Comparison of ENCODE assay signal across 13 cellular contexts in genomic region chr17:37356796-37357569, GRCh38. TPM values are rescaled to one million over a fixed set of nuclear protein-coding genes. Genes with fewer than 3 reads are reported as not detected.
DNase-seq lines count a peak whose midpoint lies in the region; ATAC-seq, FAIRE-seq and TF ChIP-seq lines count a peak whose summit lies in the region.
"Not testable (repeated sequence)": the region's sequence is repeated elsewhere in the genome, so short reads cannot be mapped to it uniquely, and the experiment has no call there.
"Had no signal": no experiment of that assay in that cellular context is flagged by ENCODE, and none has a peak within 500 bp of the region (broad histone marks: within the 10 kb centered on the region; RNA-seq: fewer than 3 reads in every experiment).

No MANE protein-coding gene starts in this region.

- peak overlapping the region in 3 of 4 donors; percentile 89 to 91 (median 90) for H3K4me3 Mint-ChIP-seq in CD4-positive, CD25-positive, alpha-beta regulatory T cell
- H3K4me3 Mint-ChIP-seq in activated CD8-positive, alpha-beta memory T cell treated with anti-CD3 and anti-CD28 coated beads, Interleukin-2, amount 10 ng/mL, durations not matched to agents 7 days and 5 days = peak overlapping the region; percentile 96
- H3K4me3 Mint-ChIP-seq in nephron = peak overlapping the region; percentile 94 to 99 (median 97)
- peak overlapping the region; percentile 94 to 97 for H3K4me3 Mint-ChIP-seq in stimulated activated naive CD8-positive, alpha-beta T cell treated with anti-CD3 and anti-CD28 coated beads, Interleukin-15, amount 100 ng/mL, for 72 hours

- peaks cover 10 to 24% (median 16%) of the 10 kb centered on the region in 4 donors for H3K4me1 Mint-ChIP-seq in CD4-positive, CD25-positive, alpha-beta regulatory T cell
- H3K4me1 Mint-ChIP-seq in activated CD8-positive, alpha-beta memory T cell treated with anti-CD3 and anti-CD28 coated beads, Interleukin-2, amount 10 ng/mL, durations not matched to agents 7 days and 5 days = peaks cover 25% of the 10 kb centered on the region
- H3K4me1 Mint-ChIP-seq in nephron = peaks cover 24% of the 10 kb centered on the region
- H3K4me1 Mint-ChIP-seq in stimulated activated naive CD8-positive, alpha-beta T cell treated with anti-CD3 and anti-CD28 coated beads, Interleukin-15, amount 100 ng/mL, for 72 hours = peaks cover 30% of the 10 kb centered on the region

- peaks cover 26% of the 10 kb centered on the region for H4K20me1 ChIP-seq in PC-3 (ENCODE audit: low read length)

- FAIRE-seq in bronchial epithelial cell (lab: Jason Lieb, UNC) = not testable (repeated sequence)

- H3K27me3 ChIP-seq in CD4-positive, CD25-positive, alpha-beta regulatory T cell (ENCODE audit: control insufficient read depth, insufficient read depth, low read length); PC-3 (ENCODE audit: low read length); bronchial epithelial cell (ENCODE audit: control insufficient read depth, insufficient read depth, low read length); cardiac muscle cell: not testable (repeated sequence)

- H2AFZ ChIP-seq in PC-3 (ENCODE audit: low read length) = not testable (repeated sequence)

- intact Hi-C loops in PC-3 (cut with micrococcal nuclease) = not testable (repeated sequence)

- CTCF ChIA-PET in PC-3 (lab: Charles Lee); activated CD8-positive, alpha-beta memory T cell treated with anti-CD3 and anti-CD28 coated beads, Interleukin-2, amount 10 ng/mL, durations not matched to agents 7 days and 5 days (lab: Charles Lee): not testable (repeated sequence)

- H3K36me3 Mint-ChIP-seq in CD4-positive, CD25-positive, alpha-beta regulatory T cell; activated CD8-positive, alpha-beta memory T cell treated with anti-CD3 and anti-CD28 coated beads, Interleukin-2, amount 10 ng/mL, durations not matched to agents 7 days and 5 days: not testable (repeated sequence)
- H3K36me3 Mint-ChIP-seq in nephron (ENCODE audit: low read depth) = peaks cover 12% of the 10 kb centered on the region

- not testable (repeated sequence) for H3K9me2 ChIP-seq in PC-3 (replicated peaks; ENCODE audit: low read length)

- H3K4me2 ChIP-seq in PC-3 (ENCODE audit: low read length) = peak overlapping the region; percentile 85

- H3K36me3 ChIP-seq in CD4-positive, CD25-positive, alpha-beta regulatory T cell (ENCODE audit: control insufficient read depth, insufficient read depth, low read length); PC-3 (ENCODE audit: low read depth, low read length); bronchial epithelial cell (ENCODE audit: control insufficient read depth, insufficient read depth, low read length); cardiac muscle cell: not testable (repeated sequence)

- peak overlapping the region; percentile 98 for H3K9ac ChIP-seq in PC-3 (ENCODE audit: low read length)

- H3K9me3 Mint-ChIP-seq in CD4-positive, CD25-positive, alpha-beta regulatory T cell; activated CD8-positive, alpha-beta memory T cell treated with anti-CD3 and anti-CD28 coated beads, Interleukin-2, amount 10 ng/mL, durations not matched to agents 7 days and 5 days (ENCODE audit: low read depth); nephron; stimulated activated naive CD8-positive, alpha-beta T cell treated with anti-CD3 and anti-CD28 coated beads, Interleukin-15, amount 100 ng/mL, for 72 hours: not testable (repeated sequence)

- not testable (repeated sequence) for H3K9me3 ChIP-seq in CD4-positive, CD25-positive, alpha-beta regulatory T cell (ENCODE audit: control insufficient read depth in 2 of 2, low read length in 2 of 2); PC-3 (ENCODE audit: low read length); cardiac muscle cell (ENCODE audit: low read depth)

- BruUV-seq in PC-3 (replicated peaks; lab: Mats Ljungman, UMichigan) = not testable (repeated sequence)

- POLR2A ChIA-PET in PC-3 (lab: Charles Lee; ENCODE audit: unreplicated experiment) = not testable (repeated sequence)

- H3F3A ChIP-seq in PC-3 (ENCODE audit: low read length, unreplicated experiment) = not testable (repeated sequence)

- not testable (repeated sequence) for H3K27ac ChIP-seq in CD4-positive, CD25-positive, alpha-beta regulatory T cell (ENCODE audit: insufficient read depth, low read length, poor library complexity, severe bottlenecking); PC-3 (ENCODE audit: low read length)
- peak overlapping the region; percentile 93 for H3K27ac ChIP-seq in cardiac muscle cell

- H3K27me3 Mint-ChIP-seq in CD4-positive, CD25-positive, alpha-beta regulatory T cell; activated CD8-positive, alpha-beta memory T cell treated with anti-CD3 and anti-CD28 coated beads, Interleukin-2, amount 10 ng/mL, durations not matched to agents 7 days and 5 days; nephron (ENCODE audit: low read depth); stimulated activated naive CD8-positive, alpha-beta T cell treated with anti-CD3 and anti-CD28 coated beads, Interleukin-15, amount 100 ng/mL, for 72 hours: not testable (repeated sequence)

- peaks cover 67% of the 10 kb centered on the region for H3K79me2 ChIP-seq in PC-3 (ENCODE audit: low read length)

- not testable (repeated sequence) for DNase-seq in CD4-positive, CD25-positive, alpha-beta regulatory T cell; activated CD8-positive, alpha-beta memory T cell treated with anti-CD3 and anti-CD28 coated beads, Interleukin-2, amount 10 ng/mL, durations not matched to agents 7 days and 5 days; cardiac muscle cell (ENCODE audit: low read depth in 1 of 2, low spot score in 1 of 2); stimulated activated naive CD8-positive, alpha-beta T cell treated with anti-CD3 and anti-CD28 coated beads, Interleukin-15, amount 100 ng/mL, for 72 hours
- DNase-seq in HT-29 (ENCODE audit: low spot score) = peak; percentile 85
- DNase-seq in PC-3 = peak; percentile 44
- peak; percentile 41 for DNase-seq in bronchial epithelial cell (ENCODE audit: low read depth)

- not testable (repeated sequence) for ATAC-seq in CD4-positive, CD25-positive, alpha-beta regulatory T cell (ENCODE audit: low read depth in 2 of 2); PC-3; activated CD8-positive, alpha-beta memory T cell treated with anti-CD3 and anti-CD28 coated beads, Interleukin-2, amount 10 ng/mL, durations not matched to agents 7 days and 5 days; stimulated activated naive CD8-positive, alpha-beta T cell treated with anti-CD3 and anti-CD28 coated beads, Interleukin-15, amount 100 ng/mL, for 72 hours

- H3K4me3 ChIP-seq in CD4-positive, CD25-positive, alpha-beta regulatory T cell (ENCODE audit: low read depth, low read length) = not testable (repeated sequence)
- H3K4me3 ChIP-seq in PC-3 (ENCODE audit: low read length) (peak overlapping the region; percentile 85), bronchial epithelial cell (ENCODE audit: low read depth, low read length) (peak overlapping the region; percentile 78), cardiac muscle cell (peak overlapping the region; percentile 73)

- H3K4me1 ChIP-seq in CD4-positive, CD25-positive, alpha-beta regulatory T cell (ENCODE audit: control insufficient read depth, insufficient read depth, low read length, poor library complexity, severe bottlenecking) = peaks cover 21% of the 10 kb centered on the region
- H3K4me1 ChIP-seq in PC-3 (ENCODE audit: insufficient read depth, low read length) (peaks cover 32% of the 10 kb centered on the region), cardiac muscle cell (ENCODE audit: low read depth) (peaks cover 23% of the 10 kb centered on the region)

- peak overlapping the region in 1 of 3 donors; percentile 87 for H3K27ac Mint-ChIP-seq in CD4-positive, CD25-positive, alpha-beta regulatory T cell
- not testable (repeated sequence) for H3K27ac Mint-ChIP-seq in activated CD8-positive, alpha-beta memory T cell treated with anti-CD3 and anti-CD28 coated beads, Interleukin-2, amount 10 ng/mL, durations not matched to agents 7 days and 5 days; stimulated activated naive CD8-positive, alpha-beta T cell treated with anti-CD3 and anti-CD28 coated beads, Interleukin-15, amount 100 ng/mL, for 72 hours
- H3K27ac Mint-ChIP-seq in nephron = peak overlapping the region; percentile 61 to 97 (median 93)

- TF ChIP-seq CTCF in PC-3 (conservative IDR thresholded peaks at IDR 0.05; ENCODE audit: low read depth, low read length); bronchial epithelial cell (IDR thresholded peaks at IDR 0.05; ENCODE audit: insufficient read depth, low read length, severe bottlenecking); cardiac muscle cell (IDR thresholded peaks at IDR 0.05; ENCODE audit: low read depth, low read length); nephron (IDR thresholded peaks at IDR 0.05; ENCODE audit: unreplicated experiment in 3 of 3): not testable (repeated sequence)

RNA-seq across cellular contexts. Expression of gene C17orf78, which starts 18.8 kb away (rescaled TPM):
- total RNA-seq in CD4-positive, CD25-positive, alpha-beta regulatory T cell = not detected
- polyA plus RNA-seq in CD4-positive, CD25-positive, alpha-beta regulatory T cell = under 1 TPM in 1 of 4 donors, not detected in 3; 0.09 TPM
- total RNA-seq in HT-29 (2014; rRNA removed; shearing (Covaris generic)) = not detected in 2 replicates
- not detected in 2 replicates for total RNA-seq in PC-3 (2014; rRNA removed)
- not detected for total RNA-seq in activated CD8-positive, alpha-beta memory T cell treated with anti-CD3 and anti-CD28 coated beads, Interleukin-2, amount 10 ng/mL, durations not matched to agents 7 days and 5 days
- not detected in 2 replicates for total RNA-seq in bronchial epithelial cell
- total RNA-seq in cardiac muscle cell = not detected in 2 replicates
- not detected in 2 replicates for polyA plus RNA-seq in cardiac muscle cell
- total RNA-seq: body of pancreas; H7; heart left ventricle; left cardiac atrium; T-helper 1 cell treated with Interleukin-12 subunit alpha and Interleukin-12 subunit beta and Interleukin-4 antibody, amounts not matched to agents 30 ng/mL and 1 ng/mL, for 36 hours had no signal
- polyA plus RNA-seq: heart left ventricle had no signal

RNA-seq across cellular contexts. Expression of gene ACACA, which starts 49.7 kb away (rescaled TPM):
- 42.9 TPM for total RNA-seq in CD4-positive, CD25-positive, alpha-beta regulatory T cell
- 1 to 10 TPM; 7.4 to 9.8 (median 9.5) TPM for polyA plus RNA-seq in CD4-positive, CD25-positive, alpha-beta regulatory T cell
- 84.4 and 111 TPM in 2 replicates for total RNA-seq in HT-29 (2014; rRNA removed; shearing (Covaris generic))
- total RNA-seq in PC-3 (2014; rRNA removed) (33.0 and 40.3 TPM in 2 replicates), bronchial epithelial cell (44.8 and 59.5 TPM in 2 replicates), cardiac muscle cell (47.6 and 57.2 TPM in 2 replicates)
- 10 to 100 TPM; 55.4 to 69.7 TPM for total RNA-seq in activated CD8-positive, alpha-beta memory T cell treated with anti-CD3 and anti-CD28 coated beads, Interleukin-2, amount 10 ng/mL, durations not matched to agents 7 days and 5 days
- 39.7 and 42.5 TPM in 2 replicates for polyA plus RNA-seq in cardiac muscle cell

RNA-seq across cellular contexts. Expression of gene TADA2A, which starts 49.7 kb away (rescaled TPM):
- 20.2 TPM for total RNA-seq in CD4-positive, CD25-positive, alpha-beta regulatory T cell
- 10 to 100 TPM in 1 of 4 donors, 1 to 10 TPM in 3; 6.3 to 11.1 (median 6.5) TPM for polyA plus RNA-seq in CD4-positive, CD25-positive, alpha-beta regulatory T cell
- 20.0 and 30.6 TPM in 2 replicates for total RNA-seq in HT-29 (2014; rRNA removed; shearing (Covaris generic))
- total RNA-seq in PC-3 (2014; rRNA removed) (12.7 and 16.5 TPM in 2 replicates), bronchial epithelial cell (15.8 and 17.3 TPM in 2 replicates), cardiac muscle cell (20.6 and 24.0 TPM in 2 replicates)
- total RNA-seq in activated CD8-positive, alpha-beta memory T cell treated with anti-CD3 and anti-CD28 coated beads, Interleukin-2, amount 10 ng/mL, durations not matched to agents 7 days and 5 days = 10 to 100 TPM; 42.2 to 50.4 TPM
- polyA plus RNA-seq in cardiac muscle cell = 16.1 and 16.7 TPM in 2 replicates
